9 cellular contexts compared by ENCODE assay signal in genomic region chr10:87043579-87043978, GRCh38. TPM values are rescaled to one million over a fixed set of nuclear protein-coding genes. Genes with fewer than 3 reads are reported as not detected.
"Had no signal": no experiment of that assay in that cellular context is flagged by ENCODE, and none has a peak within 500 bp of the region (broad histone marks: within the 10 kb centered on the region; RNA-seq: fewer than 3 reads in every experiment).

No MANE protein-coding gene starts in this region.

RNA-seq across cellular contexts. Expression of gene FAM25A, which starts 23.5 kb away (rescaled TPM):
- total RNA-seq: OCI-LY7, Peyer's patch, Right ventricle myocardium inferior, Right ventricle myocardium superior, RPMI7951, SJCRH30, SJSA1, SK-MEL-5 had no signal
- polyA plus RNA-seq: SK-N-SH had no signal
